34 cellular contexts compared by ENCODE assay signal in the genomic region with DNA sequence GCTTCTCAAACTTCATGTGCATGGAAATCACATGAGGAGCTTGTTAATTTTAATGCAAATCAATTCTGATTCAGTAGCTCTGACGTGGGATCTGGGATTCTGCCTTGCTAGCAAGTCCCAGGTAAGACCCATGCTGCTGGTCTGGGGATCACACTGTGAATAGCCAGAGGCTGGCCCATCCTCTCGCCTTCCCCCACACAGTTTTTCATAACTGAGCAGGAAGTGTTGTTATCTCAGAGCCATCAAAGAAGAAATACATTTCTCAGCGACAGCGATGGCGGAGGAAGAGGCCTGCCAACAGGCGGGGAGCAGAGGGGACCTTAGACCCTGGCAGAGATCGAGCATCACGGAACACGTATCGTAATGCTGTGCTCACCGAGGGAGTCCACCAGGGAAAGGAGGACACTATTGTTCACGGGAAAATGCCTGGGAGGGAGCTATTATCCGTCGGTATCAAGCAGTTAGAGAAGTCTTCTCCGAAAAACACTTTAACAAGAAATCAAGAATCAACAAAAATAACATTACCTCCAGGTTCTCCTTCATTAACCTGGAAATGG.
"Had no signal": no experiment of that assay in that cellular context is flagged by ENCODE, and none has a peak within 500 bp of the region (broad histone marks: within the 10 kb centered on the region; RNA-seq: fewer than 3 reads in every experiment).

No MANE protein-coding gene starts in this region.

- H3K27me3 ChIP-seq: brain microvascular endothelial cell, gastroesophageal sphincter, hepatocyte had no signal

- H2AFZ ChIP-seq: hepatocyte had no signal

- H3K4me1 Mint-ChIP-seq: activated CD4-positive, alpha-beta memory T cell treated with anti-CD3 and anti-CD28 coated beads, Interleukin-2, amount 10 ng/mL, durations not matched to agents 7 days and 5 days; activated CD4-positive, alpha-beta T cell treated with anti-CD3 and anti-CD28 coated beads, Interleukin-2, amount 10 ng/mL, durations not matched to agents 7 days and 5 days; activated naive CD4-positive, alpha-beta T cell treated with anti-CD3 and anti-CD28 coated beads, Interleukin-2, amount 10 ng/mL, durations not matched to agents 7 days and 5 days had no signal

- H3K4me1 ChIP-seq: foreskin keratinocyte, gastroesophageal sphincter had no signal

- H3K36me3 Mint-ChIP-seq: activated naive CD4-positive, alpha-beta T cell treated with anti-CD3 and anti-CD28 coated beads, Interleukin-2, amount 10 ng/mL, durations not matched to agents 7 days and 5 days; activated naive CD8-positive, alpha-beta T cell had no signal

- H3K79me2 ChIP-seq: hepatocyte had no signal

- H3K4me3 ChIP-seq: esophagus muscularis mucosa, gastroesophageal sphincter, heart right ventricle, hepatocyte had no signal

- H3K27ac ChIP-seq: brain microvascular endothelial cell, esophagus muscularis mucosa, foreskin keratinocyte, gastroesophageal sphincter, heart right ventricle, hepatocyte had no signal

- DNase-seq: activated CD4-positive, alpha-beta memory T cell treated with anti-CD3 and anti-CD28 coated beads, Interleukin-2, amount 10 ng/mL, durations not matched to agents 7 days and 5 days; activated CD4-positive, alpha-beta T cell treated with anti-CD3 and anti-CD28 coated beads for 4 hours; activated CD4-positive, alpha-beta T cell treated with anti-CD3 and anti-CD28 coated beads, Interleukin-2, amount 10 ng/mL, durations not matched to agents 7 days and 5 days; activated CD4-positive, alpha-beta T cell treated with anti-CD3 and anti-CD28 coated beads, Interleukin-2, amount 50 U/mL, for 4 hours; activated CD4-positive, CD25-positive, alpha-beta regulatory T cell; activated CD4-positive, CD25-positive, alpha-beta regulatory T cell treated with anti-CD3 and anti-CD28 coated beads, Interleukin-2, amount 50 U/mL, for 72 hours; activated CD8-positive, alpha-beta memory T cell treated with anti-CD3 and anti-CD28 coated beads, Interleukin-2, amount 50 U/mL, for 48 hours; activated gamma-delta T cell; activated naive CD4-positive, alpha-beta T cell; activated naive CD4-positive, alpha-beta T cell treated with anti-CD3 and anti-CD28 coated beads, Interleukin-2, amount 10 ng/mL, durations not matched to agents 7 days and 5 days; activated T-cell treated with anti-CD3 and anti-CD28 coated beads for 4 hours; activated T-cell treated with anti-CD3 and anti-CD28 coated beads, Interleukin-2, amount 50 U/mL, for 24 hours; activated T-cell treated with anti-CD3 and anti-CD28 coated beads, Interleukin-2, amount 50 U/mL, for 72 hours; amniotic stem cell; anterior cingulate cortex; brain microvascular endothelial cell; caudate nucleus; cortex of kidney; dermis blood vessel endothelial cell; effector CD4-positive, alpha-beta T cell; effector memory CD8-positive, alpha-beta T cell; erythroblast; foreskin keratinocyte; heart right ventricle; T-helper 1 cell; T-helper 17 cell; T1000 had no signal

- H3K36me3 ChIP-seq: brain microvascular endothelial cell, esophagus muscularis mucosa, gastroesophageal sphincter, heart right ventricle had no signal

- H3K9me3 Mint-ChIP-seq: activated CD4-positive, alpha-beta memory T cell treated with anti-CD3 and anti-CD28 coated beads, Interleukin-2, amount 10 ng/mL, durations not matched to agents 7 days and 5 days; activated CD4-positive, alpha-beta T cell treated with anti-CD3 and anti-CD28 coated beads, Interleukin-2, amount 10 ng/mL, durations not matched to agents 7 days and 5 days; activated naive CD4-positive, alpha-beta T cell treated with anti-CD3 and anti-CD28 coated beads, Interleukin-2, amount 10 ng/mL, durations not matched to agents 7 days and 5 days; activated T-cell treated with anti-CD3 and anti-CD28 coated beads, Interleukin-2, amount 50 U/mL, for 24 hours; activated T-cell treated with anti-CD3 and anti-CD28 coated beads, Interleukin-2, amount 50 U/mL, for 72 hours; effector memory CD8-positive, alpha-beta T cell; T-helper 2 cell treated with Interferon-gamma antibody and Interleukin-4, amounts not matched to agents 5 μg/mL and 100 μg/mL, for 36 hours had no signal

- H3K4me3 Mint-ChIP-seq: activated CD4-positive, alpha-beta memory T cell treated with anti-CD3 and anti-CD28 coated beads, Interleukin-2, amount 10 ng/mL, durations not matched to agents 7 days and 5 days; activated CD4-positive, alpha-beta T cell treated with anti-CD3 and anti-CD28 coated beads, Interleukin-2, amount 10 ng/mL, durations not matched to agents 7 days and 5 days; activated naive CD4-positive, alpha-beta T cell treated with anti-CD3 and anti-CD28 coated beads, Interleukin-2, amount 10 ng/mL, durations not matched to agents 7 days and 5 days; activated naive CD8-positive, alpha-beta T cell; activated T-cell treated with anti-CD3 and anti-CD28 coated beads, Interleukin-2, amount 50 U/mL, for 24 hours; activated T-cell treated with anti-CD3 and anti-CD28 coated beads, Interleukin-2, amount 50 U/mL, for 72 hours; effector memory CD8-positive, alpha-beta T cell; T-helper 17 cell; T-helper 2 cell treated with Interferon-gamma antibody and Interleukin-4, amounts not matched to agents 5 μg/mL and 100 μg/mL, for 36 hours had no signal

- H3K4me2 ChIP-seq: hepatocyte had no signal

- H3K27ac Mint-ChIP-seq: activated CD4-positive, alpha-beta memory T cell treated with anti-CD3 and anti-CD28 coated beads, Interleukin-2, amount 10 ng/mL, durations not matched to agents 7 days and 5 days; activated CD4-positive, alpha-beta T cell treated with anti-CD3 and anti-CD28 coated beads, Interleukin-2, amount 10 ng/mL, durations not matched to agents 7 days and 5 days; activated naive CD4-positive, alpha-beta T cell treated with anti-CD3 and anti-CD28 coated beads, Interleukin-2, amount 10 ng/mL, durations not matched to agents 7 days and 5 days; activated naive CD8-positive, alpha-beta T cell; activated T-cell treated with anti-CD3 and anti-CD28 coated beads, Interleukin-2, amount 50 U/mL, for 24 hours; activated T-cell treated with anti-CD3 and anti-CD28 coated beads, Interleukin-2, amount 50 U/mL, for 72 hours; effector memory CD8-positive, alpha-beta T cell; T-helper 17 cell; T-helper 2 cell treated with Interferon-gamma antibody and Interleukin-4, amounts not matched to agents 5 μg/mL and 100 μg/mL, for 36 hours had no signal

- ATAC-seq: activated T-cell treated with anti-CD3 and anti-CD28 coated beads, Interleukin-2, amount 50 U/mL, for 72 hours; effector memory CD8-positive, alpha-beta T cell; foreskin keratinocyte; gastroesophageal sphincter; heart right ventricle; T-helper 17 cell had no signal

- FAIRE-seq: astrocyte, colon had no signal

- H3K27me3 Mint-ChIP-seq: activated CD4-positive, alpha-beta memory T cell treated with anti-CD3 and anti-CD28 coated beads, Interleukin-2, amount 10 ng/mL, durations not matched to agents 7 days and 5 days; activated CD4-positive, alpha-beta T cell treated with anti-CD3 and anti-CD28 coated beads, Interleukin-2, amount 10 ng/mL, durations not matched to agents 7 days and 5 days had no signal

- H3K9me3 ChIP-seq: esophagus muscularis mucosa, gastroesophageal sphincter, heart right ventricle had no signal
